8 cellular contexts compared by ENCODE assay signal in genomic region chr1:150765229-150765976, GRCh38.
A peak's percentile ranks its signal among the peaks of the same experiment; 100 is the strongest.
DNase-seq lines count a peak whose midpoint lies in the region; ATAC-seq and TF ChIP-seq lines count a peak whose summit lies in the region.

Gene CTSS (minus strand): TSS chr1:150765778. CDS start chr1:150764763, 1,015 bp downstream.

- no peaks in the 10 kb centered on the region for H3K9me3 ChIP-seq in endocrine pancreas (ENCODE audit: control insufficient read depth, low read length)

- in situ Hi-C loops in ACHN (cut with HindIII; ENCODE audit: low pct_ligation_motif_present, low pct_unique_long_range_greater_than_20kb, low sequenced_read_pairs) = no loop called here

- no peaks in the 10 kb centered on the region for H3K27me3 Mint-ChIP-seq in nephron progenitor cell (ENCODE audit: low read depth, poor library complexity)

- no peaks in the 10 kb centered on the region for H3K27me3 ChIP-seq in endocrine pancreas (ENCODE audit: control insufficient read depth, insufficient read depth, low read length)

- no peak within 1 kb of the TSS for H3K4me3 Mint-ChIP-seq in nephron progenitor cell

- peak; percentile 7 for DNase-seq in ACHN
- DNase-seq in nephron progenitor cell = no peak
- DNase-seq in NCI-H82 treated with DMSO at 0.1 percent for 48 hours (lab: John Stamatoyannopoulos, UW; ENCODE audit: unreplicated experiment) = no peak
- DNase-seq in UCSD-AML1 (lab: John Stamatoyannopoulos, UW; ENCODE audit: unreplicated experiment) = no peak

- H3K36me3 ChIP-seq in endocrine pancreas (ENCODE audit: control insufficient read depth, insufficient read depth, low read length) = no peaks in the 10 kb centered on the region

- no peaks in the 10 kb centered on the region for H3K4me1 ChIP-seq in endocrine pancreas (ENCODE audit: control insufficient read depth, insufficient read depth, low read length)

- no peak within 1 kb of the TSS for H3K9ac ChIP-seq in endocrine pancreas (ENCODE audit: control insufficient read depth, insufficient read depth, low read length)

- ATAC-seq in GM18870 (IDR thresholded peaks at IDR 0.05; ENCODE audit: unreplicated experiment) (peak; percentile 70), HG03064 (IDR thresholded peaks at IDR 0.05; ENCODE audit: low read depth, unreplicated experiment) (peak; percentile 70)

- peak within 1 kb of the TSS; percentile 76 for H3K4me3 ChIP-seq in endocrine pancreas (ENCODE audit: control insufficient read depth, insufficient read depth, low read length)

- no peaks in the 10 kb centered on the region for H3K36me3 Mint-ChIP-seq in nephron progenitor cell (ENCODE audit: low read depth)

- H3K4me1 Mint-ChIP-seq in nephron progenitor cell = peaks cover 9% of the 10 kb centered on the region

- H3K9me3 Mint-ChIP-seq in nephron progenitor cell = peaks cover 18% of the 10 kb centered on the region

- TF ChIP-seq POLR2A in Raji (IDR thresholded peaks at IDR 0.05; ENCODE audit: insufficient read depth, low read depth, low read length) = peak; percentile 52

- peak within 1 kb of the TSS; percentile 70 for H3K27ac Mint-ChIP-seq in nephron progenitor cell

- no peak for TF ChIP-seq CTCF in nephron progenitor cell (IDR thresholded peaks at IDR 0.05)
